14 cellular contexts compared by ENCODE assay signal in the genomic region with DNA sequence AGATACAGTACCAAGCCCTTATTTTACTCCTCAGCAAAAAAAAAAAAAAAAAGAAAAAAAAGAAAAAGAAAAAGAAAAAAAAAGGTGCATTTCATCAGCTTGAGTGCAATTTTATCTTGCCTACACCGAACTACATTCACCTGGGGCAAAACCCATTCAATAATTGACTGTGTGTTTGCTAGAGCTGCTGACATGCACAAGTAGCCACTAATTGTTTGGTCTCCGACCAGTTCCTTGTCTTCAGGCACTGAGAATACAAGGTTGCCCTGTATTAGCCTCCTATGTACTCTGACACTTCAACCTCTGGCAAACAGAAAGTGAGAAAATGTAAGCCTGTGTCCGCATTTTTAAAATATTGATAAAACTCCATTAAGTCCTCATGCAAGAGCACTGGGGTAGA.
DNase-seq lines count a peak whose midpoint lies in the region; ATAC-seq and TF ChIP-seq lines count a peak whose summit lies in the region.
"Had no signal": no experiment of that assay in that cellular context is flagged by ENCODE, and none has a peak within 500 bp of the region (broad histone marks: within the 10 kb centered on the region; RNA-seq: fewer than 3 reads in every experiment).

No MANE protein-coding gene starts in this region.

- ATAC-seq in HG03097 (IDR thresholded peaks at IDR 0.05; ENCODE audit: low FRiP score, unreplicated experiment) = no peak

- no peaks in the 10 kb centered on the region for H3K27me3 ChIP-seq in breast epithelium

- H3K4me3 ChIP-seq in breast epithelium = no peak overlapping the region
- H3K4me3 ChIP-seq: HAP-1 had no signal

- TF ChIP-seq CTCF in breast epithelium (IDR thresholded peaks at IDR 0.05) = no peak

- peak; percentile 4 to 74 for DNase-seq in T47D (ENCODE audit: low read depth in 1 of 2, low spot score in 1 of 2)
- DNase-seq in breast epithelium (ENCODE audit: low spot score in 2 of 2) = no peak
- peak; percentile 86 for DNase-seq in SK-MEL-5 (ENCODE audit: low read depth, low spot score)
- DNase-seq in islet precursor cell = peak; percentile 69
- DNase-seq in retina = peak; percentile 10
- DNase-seq in stimulated activated CD4-positive, alpha-beta T cell treated with anti-CD3 and anti-CD28 coated beads, Interleukin-2, amount 100 ng/mL, for 48 hours = no peak
- no peak for DNase-seq in NCI-H226
- DNase-seq: ACHN; AML-193; CD4-positive, alpha-beta T cell had no signal

- H3K4me1 ChIP-seq in breast epithelium = no peaks in the 10 kb centered on the region
- H3K4me1 ChIP-seq: Caco-2 had no signal

- no peak for TF ChIP-seq POLR2A in breast epithelium (IDR thresholded peaks at IDR 0.05)

- H3K27ac ChIP-seq in breast epithelium = no peak overlapping the region
- H3K27ac ChIP-seq: C4-2B had no signal

- in situ Hi-C loops in T47D (cut with HindIII; ENCODE audit: low pct_unique_long_range_greater_than_20kb, low sequenced_read_pairs) (no loop called here), SK-MEL-5 (cut with HindIII; ENCODE audit: low pct_unique_long_range_greater_than_20kb, low sequenced_read_pairs) (no loop called here)

- intact Hi-C loops in breast epithelium (cut with DNase I; ENCODE audit: low total_unique reads) = no loop called here

- no peaks in the 10 kb centered on the region for H3K36me3 ChIP-seq in breast epithelium
- H3K36me3 ChIP-seq: HAP-1 had no signal

- no peaks in the 10 kb centered on the region for H3K9me3 ChIP-seq in breast epithelium
- H3K9me3 ChIP-seq: Caco-2, HAP-1 had no signal

Comparison
In these comparisons a context has a peak if more than half of its experiments do, and no peak if none do; other contexts are left out.
1. DNase-seq: peak in T47D (2 of 2), SK-MEL-5 (single experiment), islet precursor cell (single experiment) and retina (single experiment); none in breast epithelium (0 of 2), stimulated activated CD4-positive, alpha-beta T cell treated with anti-CD3 and anti-CD28 coated beads, Interleukin-2, amount 100 ng/mL, for 48 hours (0 of 2) and NCI-H226 (single experiment).